In genomic region chr5:172647341-172648007, GRCh38 we compare ENCODE assay signal across 14 cellular contexts. TPM values are rescaled to one million over a fixed set of nuclear protein-coding genes. Genes with fewer than 3 reads are reported as not detected.
A peak's percentile ranks its signal among the peaks of the same experiment; 100 is the strongest.
DNase-seq lines count a peak whose midpoint lies in the region; ATAC-seq and TF ChIP-seq lines count a peak whose summit lies in the region.
"Had no signal": no experiment of that assay in that cellular context is flagged by ENCODE, and none has a peak within 500 bp of the region (broad histone marks: within the 10 kb centered on the region; RNA-seq: fewer than 3 reads in every experiment).

No MANE protein-coding gene starts in this region.

- intact Hi-C loops in mucosa of descending colon (cut with DNase I, micrococcal nuclease) = no loop called here
- intact Hi-C loops in transverse colon (cut with DNase I; ENCODE audit: low total_unique reads) = loop anchor here (5.0 kb wide), 1 partner anchor 40 kb away; no protein-coding TSS in a partner anchor

- ATAC-seq in RWPE2 (ENCODE audit: low read depth) (peak; percentile 65), mucosa of descending colon (peak; percentile 13)
- ATAC-seq: activated CD4-positive, CD25-positive, alpha-beta regulatory T cell treated with anti-CD3 and anti-CD28 coated beads, Interleukin-2, amount 50 U/mL, for 24 hours; stimulated activated naive CD8-positive, alpha-beta T cell treated with anti-CD3 and anti-CD28 coated beads, Interleukin-15, amount 100 ng/mL, for 72 hours had no signal

- WGBS in esophagus, 2 donors = 68 to 69% methylated on average over 8 to 11 of the region's 11 CpGs
- WGBS in transverse colon (ENCODE audit: low coverage in 1 of 2), 2 donors = 57% methylated on average over 11 of the region's 11 CpGs; no CpG with 5 or more reads in 1 of the 2 donors

- H3K27ac ChIP-seq in RWPE2 (ENCODE audit: poor library complexity, severe bottlenecking) (peak overlapping the region; percentile 97), esophagus (ENCODE audit: low read depth in 2 of 2, low read length in 1 of 2) (peak overlapping the region; percentile 26 to 79), transverse colon (peak overlapping the region; percentile 94 to 95 (median 94))
- H3K27ac ChIP-seq: SK-N-MC had no signal

- H3K36me3 ChIP-seq in RWPE2 (ENCODE audit: low read depth) (peaks cover 34% of the 10 kb centered on the region), esophagus (ENCODE audit: control insufficient read depth in 2 of 2, insufficient read depth in 2 of 2, low read length in 1 of 2) (no peaks in the 10 kb centered on the region), mucosa of descending colon (ENCODE audit: low read depth) (no peaks in the 10 kb centered on the region), transverse colon (no peaks in the 10 kb centered on the region)

- TF ChIP-seq POLR2A in transverse colon (IDR thresholded peaks at IDR 0.05) = no peak

- no peaks in the 10 kb centered on the region for H3K9me3 ChIP-seq in RWPE2 (ENCODE audit: severe bottlenecking)
- H3K9me3 ChIP-seq in esophagus (ENCODE audit: control insufficient read depth in 2 of 2, insufficient read depth in 1 of 2, low read depth in 1 of 2, low read length in 1 of 2) = no peaks in the 10 kb centered on the region
- no peaks in the 10 kb centered on the region for H3K9me3 ChIP-seq in mucosa of descending colon
- H3K9me3 ChIP-seq in transverse colon = no peaks in the 10 kb centered on the region

- no peak for TF ChIP-seq EP300 in transverse colon (IDR thresholded peaks at IDR 0.05; ENCODE audit: low read depth)

- DNase-seq in RWPE2 (ENCODE audit: low spot score) (no peak), mucosa of descending colon (peak in 1 of 3 donors; percentile 42), transverse colon (peak; percentile 45), MV-4-11 (lab: John Stamatoyannopoulos, UW) (no peak)
- DNase-seq in activated CD8-positive, alpha-beta memory T cell treated with anti-CD3 and anti-CD28 coated beads, Interleukin-2, amount 50 U/mL, for 4 hours = no peak
- no peak for DNase-seq in activated naive CD4-positive, alpha-beta T cell treated with anti-CD3 and anti-CD28 coated beads, Interleukin-2, amount 50 U/mL, for 16 hours
- DNase-seq: AML-193; caudate nucleus; HCEC 1CT; hypothalamus; stimulated activated naive CD8-positive, alpha-beta T cell treated with anti-CD3 and anti-CD28 coated beads, Interleukin-15, amount 100 ng/mL, for 72 hours had no signal

- in situ Hi-C loops in transverse colon (cut with MboI; ENCODE audit: low pct_ligation_motif_present in 1 of 4, low pct_unique_long_range_greater_than_20kb in 1 of 4, low sequenced_read_pairs in 3 of 4) = no loop called here

- H3K4me1 ChIP-seq in RWPE2 (ENCODE audit: insufficient read depth, poor library complexity, severe bottlenecking) = peaks cover 49% of the 10 kb centered on the region
- peaks cover 5 to 22% of the 10 kb centered on the region in 2 donors for H3K4me1 ChIP-seq in esophagus (ENCODE audit: control insufficient read depth in 2 of 2, insufficient read depth in 2 of 2, low read length in 1 of 2)
- H3K4me1 ChIP-seq in mucosa of descending colon (ENCODE audit: low read depth) = peaks cover 58% of the 10 kb centered on the region
- H3K4me1 ChIP-seq in transverse colon = peaks cover 55 to 82% (median 69%) of the 10 kb centered on the region in 4 donors

- no peak overlapping the region for H3K4me3 ChIP-seq in RWPE2 (ENCODE audit: severe bottlenecking)
- no peak overlapping the region for H3K4me3 ChIP-seq in esophagus (ENCODE audit: low read depth in 1 of 2, low read length in 2 of 2)
- no peak overlapping the region for H3K4me3 ChIP-seq in mucosa of descending colon
- no peak overlapping the region for H3K4me3 ChIP-seq in transverse colon
- H3K4me3 ChIP-seq: SK-N-MC had no signal

- TF ChIP-seq CTCF in RWPE2 (IDR thresholded peaks at IDR 0.05; ENCODE audit: poor library complexity, severe bottlenecking) (no peak), mucosa of descending colon (IDR thresholded peaks at IDR 0.05) (no peak), transverse colon (IDR thresholded peaks at IDR 0.05) (no peak)

- H3K27me3 ChIP-seq in RWPE2 (ENCODE audit: insufficient read depth, poor library complexity, severe bottlenecking) (no peaks in the 10 kb centered on the region), esophagus (ENCODE audit: control insufficient read depth in 1 of 2, insufficient read depth in 2 of 2, low read length in 2 of 2) (no peaks in the 10 kb centered on the region), transverse colon (no peaks in the 10 kb centered on the region)

RNA-seq across cellular contexts. Expression of gene NEURL1B, which starts 6.4 kb away (rescaled TPM):
- 1 to 10 TPM; 6.9 to 8.6 TPM for polyA plus RNA-seq in esophagus
- total RNA-seq in mucosa of descending colon = 10 to 100 TPM; 65.7 to 97.6 (median 96.6) TPM
- total RNA-seq in transverse colon = 100 to 1,000 TPM in 2 of 4 donors, 10 to 100 TPM in 2; 74.6 to 168 (median 94.5) TPM
